ENCODE assay signal across 8 cellular contexts in genomic region chr19:5978606-5979552, GRCh38. TPM values are rescaled to one million over a fixed set of nuclear protein-coding genes. Genes with fewer than 3 reads are reported as not detected.
A peak's percentile ranks its signal among the peaks of the same experiment; 100 is the strongest.
DNase-seq lines count a peak whose midpoint lies in the region; ATAC-seq, FAIRE-seq and TF ChIP-seq lines count a peak whose summit lies in the region.

No MANE protein-coding gene starts in this region.

- H3K9me2 ChIP-seq in SK-N-SH: no peaks in the 10 kb centered on the region

- H3K79me2 ChIP-seq in SK-N-SH (ENCODE audit: insufficient read depth): peaks cover 61% of the 10 kb centered on the region

- peak overlapping the region; percentile 93 for H3K9ac ChIP-seq in SK-N-SH
- H3K9ac ChIP-seq in adipocyte (ENCODE audit: low read length): peak overlapping the region; percentile 96
- H3K9ac ChIP-seq in kidney (ENCODE audit: low read length in 2 of 2): peak overlapping the region; percentile 51 to 60
- H3K9ac ChIP-seq in subcutaneous abdominal adipose tissue (ENCODE audit: low read length in 5 of 5): peak overlapping the region in 4 of 5 donors; percentile 64 to 96 (median 83)

- peaks cover 10 to 17% of the 10 kb centered on the region in 2 experiments; a peak in 3 of 4 replicates for H3K4me1 ChIP-seq in SK-N-SH (ENCODE audit: control insufficient read depth in 1 of 2, insufficient read depth in 2 of 2, low read depth in 1 of 2, low read length in 1 of 2)
- peaks cover 40% of the 10 kb centered on the region for H3K4me1 ChIP-seq in adipocyte (ENCODE audit: control insufficient read depth, insufficient read depth, low read length)
- H3K4me1 ChIP-seq in kidney (ENCODE audit: control insufficient read depth in 1 of 2, insufficient read depth in 1 of 2, low read depth in 1 of 2, low read length in 2 of 2): peaks cover 15 to 21% of the 10 kb centered on the region in 2 donors
- peaks cover 6 to 49% (median 29%) of the 10 kb centered on the region in 5 donors for H3K4me1 ChIP-seq in subcutaneous abdominal adipose tissue (ENCODE audit: control insufficient read depth in 5 of 5, insufficient read depth in 5 of 5, low read length in 5 of 5)

- DNase-seq in SK-N-SH: peak; percentile 42
- no peak for DNase-seq in adipocyte (ENCODE audit: low read depth)
- DNase-seq in kidney: no peak
- DNase-seq in NCI-H748 (lab: John Stamatoyannopoulos, UW; ENCODE audit: unreplicated experiment): no peak
- DNase-seq in stimulated activated CD4-positive, alpha-beta T cell treated with anti-CD3 and anti-CD28 coated beads, Interleukin-12 subunit alpha, Interleukin-12 subunit beta, amount 100 ng/mL, for 4 hours: no peak

- peak overlapping the region; percentile 85 for H3K4me2 ChIP-seq in SK-N-SH

- peak overlapping the region; percentile 94; the same call in 1 of the 2 replicates for H2AFZ ChIP-seq in SK-N-SH (ENCODE audit: low read depth)

- POLR2A ChIA-PET in SK-N-SH (lab: Yijun Ruan, JAX): interaction anchor here (0.7 to 1.2 kb wide), 5 partner anchors 10 to 150 kb away, joined by 3 to 4 read pairs (median 4); no protein-coding TSS in a partner anchor

- H3K27me3 ChIP-seq in SK-N-SH (ENCODE audit: insufficient read depth): no peaks in the 10 kb centered on the region
- H3K27me3 ChIP-seq in adipocyte (replicated peaks; ENCODE audit: control insufficient read depth, insufficient read depth, low read length): no peaks in the 10 kb centered on the region
- no peaks in the 10 kb centered on the region for H3K27me3 ChIP-seq in subcutaneous abdominal adipose tissue (ENCODE audit: control insufficient read depth in 5 of 5, insufficient read depth in 4 of 5, low read length in 5 of 5)

- H3K36me3 ChIP-seq in SK-N-SH (replicated peaks in 1 of 2; ENCODE audit: control insufficient read depth in 1 of 2, insufficient read depth in 2 of 2, low read length in 1 of 2) (peaks cover 16 to 20% of the 10 kb centered on the region in 2 experiments), adipocyte (ENCODE audit: control insufficient read depth, insufficient read depth, low read length, severe bottlenecking) (peaks cover 3% of the 10 kb centered on the region), kidney (ENCODE audit: control insufficient read depth in 1 of 2, insufficient read depth in 2 of 2, low read length in 2 of 2) (peaks cover 2 to 6% of the 10 kb centered on the region in 2 donors), subcutaneous abdominal adipose tissue (ENCODE audit: control insufficient read depth in 5 of 5, insufficient read depth in 5 of 5, low read length in 5 of 5) (peaks cover 0 to 8% (median 5%) of the 10 kb centered on the region in 5 donors)

- peaks cover 18% of the 10 kb centered on the region for H3F3A ChIP-seq in SK-N-SH (replicated peaks; ENCODE audit: insufficient read depth)

- 47% methylated on average over 29 of the region's 33 CpGs for WGBS in SK-N-SH (ENCODE audit: low lambda C conversion rate)

- H3K27ac ChIP-seq in SK-N-SH (ENCODE audit: low read depth in 2 of 2, low read length in 1 of 2) (peak overlapping the region; percentile 70 to 76; a peak in 3 of 4 replicates), kidney (ENCODE audit: low read depth in 2 of 2, low read length in 2 of 2) (peak overlapping the region; percentile 80 to 83), subcutaneous abdominal adipose tissue (ENCODE audit: low read depth, low read length) (peak overlapping the region; percentile 72)

- H4K20me1 ChIP-seq in SK-N-SH (ENCODE audit: insufficient read depth): peaks cover 29% of the 10 kb centered on the region

- no peak for TF ChIP-seq CTCF in SK-N-SH (IDR thresholded peaks at IDR 0.05)
- TF ChIP-seq CTCF in kidney (IDR thresholded peaks at IDR 0.05; ENCODE audit: borderline replicate concordance, extremely low read depth, insufficient read depth): no peak

- no peak for TF ChIP-seq RAD21 in SK-N-SH (IDR thresholded peaks at IDR 0.05; ENCODE audit: low read length)

- intact Hi-C loops in kidney (cut with DNase I): no loop called here

- ATAC-seq in SK-N-SH treated with all-trans-retinoic acid at 6 μM for 48 hours: no peak
- no peak for ATAC-seq in GM19351 (IDR thresholded peaks at IDR 0.05; ENCODE audit: unreplicated experiment)

- H3K4me3 ChIP-seq in SK-N-SH (ENCODE audit: low read depth in 2 of 2, low read length in 1 of 2) (peak overlapping the region; percentile 81), adipocyte (ENCODE audit: low read length) (peak overlapping the region; percentile 92), kidney (ENCODE audit: low read length in 2 of 2) (peak overlapping the region; percentile 38 to 63), subcutaneous abdominal adipose tissue (ENCODE audit: low read depth in 1 of 5, low read length in 5 of 5) (peak overlapping the region; percentile 23 to 92 (median 61))

- H3K9me3 ChIP-seq in SK-N-SH: no peaks in the 10 kb centered on the region
- H3K9me3 ChIP-seq in adipocyte (ENCODE audit: control insufficient read depth, low read length): no peaks in the 10 kb centered on the region
- no peaks in the 10 kb centered on the region for H3K9me3 ChIP-seq in kidney (ENCODE audit: control insufficient read depth in 1 of 2, low read length in 2 of 2)
- H3K9me3 ChIP-seq in subcutaneous abdominal adipose tissue (ENCODE audit: control insufficient read depth in 5 of 5, low read length in 5 of 5): no peaks in the 10 kb centered on the region

- FAIRE-seq in kidney (lab: Jason Lieb, UNC): no peak

- no peak for TF ChIP-seq EP300 in SK-N-SH (IDR thresholded peaks at IDR 0.05; ENCODE audit: borderline replicate concordance in 1 of 2, low read depth in 1 of 2, low read length in 1 of 2)

- CTCF ChIA-PET in SK-N-SH (lab: Yijun Ruan, JAX): interaction anchor here (0.6 to 6.5 kb wide), 15 partner anchors 9 to 321 kb away, joined by 3 to 67 read pairs (median 4); partner anchors contain the start of gene NRTN

TF ChIP-seq in SK-N-SH, 30 proteins besides CTCF, POLR2A, EP300 and RAD21 (continues in another document):
- no peak for TF ChIP-seq REST (IDR thresholded peaks at IDR 0.05; ENCODE audit: low read depth, low read length)

TF ChIP-seq in SK-N-SH treated with all-trans-retinoic acid at 6 μM for 48 hours, 23 proteins besides CTCF, POLR2A, EP300 and RAD21 (continues in another document):
- TF ChIP-seq CREB5 (CRISPR knock-in tag; IDR thresholded peaks at IDR 0.05; ENCODE audit: low read depth) (no peak), ZFP3 (CRISPR knock-in tag; IDR thresholded peaks at IDR 0.05) (no peak), ZC3H10 (CRISPR knock-in tag; IDR thresholded peaks at IDR 0.05) (no peak), ZNF565 (CRISPR knock-in tag; conservative IDR thresholded peaks at IDR 0.05; ENCODE audit: low read depth) (no peak), SNAI2 (CRISPR knock-in tag; IDR thresholded peaks at IDR 0.05) (no peak), CSRNP3 (CRISPR knock-in tag; IDR thresholded peaks at IDR 0.05) (no peak), TCF4 (CRISPR knock-in tag; IDR thresholded peaks at IDR 0.05; ENCODE audit: borderline replicate concordance) (no peak), TSHZ2 (CRISPR knock-in tag; IDR thresholded peaks at IDR 0.05) (no peak), PPARA (CRISPR knock-in tag; IDR thresholded peaks at IDR 0.05; ENCODE audit: borderline replicate concordance) (no peak), RARB (CRISPR knock-in tag; IDR thresholded peaks at IDR 0.05) (no peak)

RNA-seq across cellular contexts. Expression of gene RANBP3, which starts 0.9 kb away (rescaled TPM):
- polyA plus RNA-seq in SK-N-SH (2012; rRNA removed) (71.8 and 84.0 TPM in 2 replicates), kidney (ENCODE audit: insufficient read depth, low read depth, low replicate concordance) (33.7 TPM)
- polyA plus RNA-seq in SK-N-SH (2012; cell fraction: cytosol; rRNA removed): 38.5 and 46.3 TPM in 2 replicates
- 102 and 210 TPM in 2 replicates for polyA plus RNA-seq in SK-N-SH (2012; cell fraction: nucleus; rRNA removed)
- 69.7 TPM for total RNA-seq in kidney
